19 cellular contexts compared by ENCODE assay signal in genomic region chr4:88752076-88752463, GRCh38. TPM values are rescaled to one million over a fixed set of nuclear protein-coding genes. Genes with fewer than 3 reads are reported as not detected.
A peak's percentile ranks its signal among the peaks of the same experiment; 100 is the strongest.
DNase-seq lines count a peak whose midpoint lies in the region; ATAC-seq and TF ChIP-seq lines count a peak whose summit lies in the region.
"Had no signal": no experiment of that assay in that cellular context is flagged by ENCODE, and none has a peak within 500 bp of the region (broad histone marks: within the 10 kb centered on the region; RNA-seq: fewer than 3 reads in every experiment).

No MANE protein-coding gene starts in this region.

- no peak overlapping the region for H4K5ac ChIP-seq in IMR-90 (ENCODE audit: low read depth, low read length)

- H3K36me3 ChIP-seq in IMR-90 (ENCODE audit: control insufficient read depth, insufficient read depth, low read length) = peaks cover 34% of the 10 kb centered on the region
- H3K36me3 ChIP-seq in right atrium auricular region = peaks cover 43% of the 10 kb centered on the region

- H3K27ac ChIP-seq in IMR-90 (ENCODE audit: insufficient read depth, low read length) (no peak overlapping the region), right atrium auricular region (no peak overlapping the region)
- H3K27ac ChIP-seq: C4-2B had no signal

- BruUV-seq in IMR-90 (replicated peaks; lab: Mats Ljungman, UMichigan) = no TSS peak

- no peak overlapping the region for H2BK15ac ChIP-seq in IMR-90 (ENCODE audit: low read depth, low read length)

- H2BK5ac ChIP-seq in IMR-90 (ENCODE audit: low read depth, low read length, poor library complexity, severe bottlenecking) = no peak overlapping the region

- H3K36me3 Mint-ChIP-seq in chondrocyte (ENCODE audit: low read depth) = peaks cover 20% of the 10 kb centered on the region
- H3K36me3 Mint-ChIP-seq in WTC11 = peaks cover 34% of the 10 kb centered on the region

- H3K23ac ChIP-seq in IMR-90 (ENCODE audit: low read depth, low read length) = no peak overlapping the region

- no peak for TF ChIP-seq RAD21 in IMR-90 (IDR thresholded peaks at IDR 0.05; ENCODE audit: low read length)

- H3K4me3 ChIP-seq in IMR-90 (ENCODE audit: insufficient read depth, low read depth, low read length) (no peak overlapping the region), right atrium auricular region (no peak overlapping the region)

- H3K79me1 ChIP-seq in IMR-90 (ENCODE audit: low read depth in 1 of 2, low read length in 2 of 2) = no peaks in the 10 kb centered on the region

- H3K56ac ChIP-seq in IMR-90 (ENCODE audit: extremely low read depth, insufficient read depth, low read length) = no peak overlapping the region

- no peak overlapping the region for H2AK9ac ChIP-seq in IMR-90 (replicated peaks; ENCODE audit: low read depth, low read length, poor library complexity)

- peaks cover 11% of the 10 kb centered on the region for H3K9me1 ChIP-seq in IMR-90 (ENCODE audit: insufficient read depth, low read length)

- peaks cover 5% of the 10 kb centered on the region for H3K4me1 ChIP-seq in IMR-90 (ENCODE audit: control insufficient read depth, insufficient read depth, low read length)
- H3K4me1 ChIP-seq in right atrium auricular region = no peaks in the 10 kb centered on the region

- H3K9me3 Mint-ChIP-seq in chondrocyte (ENCODE audit: low read depth) = no peaks in the 10 kb centered on the region
- no peaks in the 10 kb centered on the region for H3K9me3 Mint-ChIP-seq in WTC11

- peak overlapping the region; percentile 32; the same call in 1 of the 2 replicates for H2BK120ac ChIP-seq in IMR-90 (ENCODE audit: low read depth, low read length)

- no peak overlapping the region for H2AFZ ChIP-seq in IMR-90 (replicated peaks; ENCODE audit: low read length, poor library complexity)

- POLR2A ChIA-PET in IMR-90 (lab: Charles Lee; ENCODE audit: unreplicated experiment) = no interaction called here
- POLR2A ChIA-PET in WTC11 (lab: Charles Lee) = no interaction called here

- H3K27me3 ChIP-seq in IMR-90 (ENCODE audit: control insufficient read depth, insufficient read depth, low read length) (no peaks in the 10 kb centered on the region), right atrium auricular region (no peaks in the 10 kb centered on the region)

- no peak overlapping the region for H3K4me2 ChIP-seq in IMR-90 (ENCODE audit: low read depth, low read length)

- no peaks in the 10 kb centered on the region for H3K9me3 ChIP-seq in IMR-90 (ENCODE audit: control insufficient read depth, insufficient read depth, low read length)
- no peaks in the 10 kb centered on the region for H3K9me3 ChIP-seq in right atrium auricular region

- H3K14ac ChIP-seq in IMR-90 (replicated peaks; ENCODE audit: low read depth, low read length) = peak overlapping the region; percentile 17; the same call in 1 of the 2 replicates

- no peak overlapping the region for H4K91ac ChIP-seq in IMR-90 (ENCODE audit: insufficient read depth, low read depth, low read length)

- H4K20me1 ChIP-seq in IMR-90 (ENCODE audit: insufficient read depth, low read length) = no peaks in the 10 kb centered on the region

- H3K27ac Mint-ChIP-seq in chondrocyte (ENCODE audit: unreplicated experiment) = peak overlapping the region; percentile 78
- H3K27ac Mint-ChIP-seq in WTC11 = no peak overlapping the region

- dilution Hi-C loops in IMR-90 (cut with HindIII; ENCODE audit: low sequenced_read_pairs, unreplicated experiment) = no loop called here

- CTCF ChIA-PET in IMR-90 (lab: Yijun Ruan, JAX) (interaction anchor here (0.9 kb wide), 1 partner anchor 43 kb away, joined by 3 read pairs; no protein-coding TSS in a partner anchor), WTC11 (lab: Charles Lee) (interaction anchor here (1.2 kb wide), 1 partner anchor 13 kb away, joined by 5 read pairs; no protein-coding TSS in a partner anchor)

- H3K4me1 Mint-ChIP-seq in chondrocyte (ENCODE audit: low read depth) (peaks cover 44% of the 10 kb centered on the region), WTC11 (no peaks in the 10 kb centered on the region)

- H3K9ac ChIP-seq in IMR-90 (ENCODE audit: low read depth, low read length) = no peak overlapping the region

- H3K27me3 Mint-ChIP-seq in chondrocyte (ENCODE audit: low read depth) (no peaks in the 10 kb centered on the region), WTC11 (ENCODE audit: low read depth) (no peaks in the 10 kb centered on the region)

- no peak for TF ChIP-seq CTCF in IMR-90 (conservative IDR thresholded peaks at IDR 0.05; ENCODE audit: low read depth, low read length)
- TF ChIP-seq CTCF in chondrocyte (IDR thresholded peaks at IDR 0.05) = no peak
- no peak for TF ChIP-seq CTCF in WTC11 (IDR thresholded peaks at IDR 0.05)
- no peak for TF ChIP-seq CTCF in right atrium auricular region (IDR thresholded peaks at IDR 0.05)

- intact Hi-C loops in IMR-90 (cut with micrococcal nuclease) = no loop called here

- no peak overlapping the region; the same call in 1 of the 2 replicates for H2BK20ac ChIP-seq in IMR-90 (ENCODE audit: low read depth, low read length)

- in situ Hi-C loops in IMR-90 (cut with MboI; ENCODE audit: low sequenced_read_pairs) = no loop called here

- 0 out of 2 replicates have a peak overlapping the region, but pooled peaks have one; percentile 15 for H3K4ac ChIP-seq in IMR-90 (ENCODE audit: low read depth, low read length)

- DNase-seq in IMR-90 (no peak), chondrocyte (ENCODE audit: low spot score) (no peak), WTC11 (ENCODE audit: low spot score) (no peak), retina (no peak), right atrium auricular region (ENCODE audit: low spot score) (no peak), NCI-H187 treated with DMSO at 0.1 percent for 48 hours (lab: John Stamatoyannopoulos, UW) (no peak)
- DNase-seq: AML-193, DND-41, KBM-7, NCI-H1105 treated with DMSO at 0.1 percent for 48 hours, NCI-H1694, NCI-H510A treated with DMSO at 0.1 percent for 48 hours, NCI-H82, T-helper 2 cell had no signal

- TF ChIP-seq POLR2A in IMR-90 (IDR thresholded peaks at IDR 0.05; ENCODE audit: low read depth, low read length) = no peak

- no peak overlapping the region for H3K4me3 Mint-ChIP-seq in chondrocyte (ENCODE audit: unreplicated experiment)
- no peak overlapping the region for H3K4me3 Mint-ChIP-seq in WTC11

- WGBS in IMR-90 (ENCODE audit: extremely low coverage in 2 of 2, insufficient read length in 1 of 2), 2 experiments = no CpG with 5 or more reads among the region's 4 CpGs

- H2AK5ac ChIP-seq in IMR-90 (ENCODE audit: low read depth, low read length) = no peak overlapping the region

- peak; percentile 41 for ATAC-seq in GM19463 (IDR thresholded peaks at IDR 0.05; ENCODE audit: unreplicated experiment)
- no peak for ATAC-seq in IMR-90 (ENCODE audit: low read depth)
- no peak for ATAC-seq in WTC11
- ATAC-seq: Panc1, Right ventricle myocardium inferior had no signal

- H4K8ac ChIP-seq in IMR-90 (ENCODE audit: low read depth in 2 of 2, low read length in 2 of 2) = peak overlapping the region in 1 of 2 experiments; percentile 28; a peak in 1 of 4 replicates

- H3K18ac ChIP-seq in IMR-90 (ENCODE audit: low read depth, low read length) = no peak overlapping the region

TF ChIP-seq in IMR-90, 13 proteins besides CTCF, POLR2A, EP300 and RAD21:
- TF ChIP-seq SMC3 (IDR thresholded peaks at IDR 0.05; ENCODE audit: low read depth, low read length) (no peak), RFX5 (IDR thresholded peaks at IDR 0.05; ENCODE audit: low read depth, low read length) (no peak), CEBPB (IDR thresholded peaks at IDR 0.05; ENCODE audit: low read depth, low read length) (no peak)
TF ChIP-seq in IMR-90: peak in this region for 0.

TF ChIP-seq in WTC11, 78 proteins besides CTCF, POLR2A, EP300 and RAD21 (continues in another document):
- TF ChIP-seq ZNF317 (CRISPR knock-in tag; IDR thresholded peaks at IDR 0.05; ENCODE audit: borderline replicate concordance, low read depth) (no peak), HMGA2 (CRISPR knock-in tag; IDR thresholded peaks at IDR 0.05) (no peak), ZBTB43 (CRISPR knock-in tag; IDR thresholded peaks at IDR 0.05) (no peak), GTF2I (CRISPR knock-in tag; conservative IDR thresholded peaks at IDR 0.05) (no peak), CDX4 (CRISPR knock-in tag; IDR thresholded peaks at IDR 0.05; ENCODE audit: borderline replicate concordance) (no peak), ESRRA (CRISPR knock-in tag; IDR thresholded peaks at IDR 0.05; ENCODE audit: borderline replicate concordance) (no peak), E2F5 (CRISPR knock-in tag; IDR thresholded peaks at IDR 0.05) (no peak), NR3C1 (CRISPR knock-in tag; conservative IDR thresholded peaks at IDR 0.05; ENCODE audit: low read depth) (no peak), GRHL2 (CRISPR knock-in tag; IDR thresholded peaks at IDR 0.05; ENCODE audit: insufficient replicate concordance, severe bottlenecking) (no peak)

RNA-seq across cellular contexts. Expression of gene NAP1L5, which starts 54.4 kb away (rescaled TPM):
- total RNA-seq in IMR-90 (2012; rRNA removed) (3.9 and 5.6 TPM in 2 replicates), chondrocyte (5.1 to 9.1 TPM (median 5.8 TPM) in 3 replicates), WTC11 (2021) (3.1 to 3.4 TPM (median 3.3 TPM) in 3 replicates), right atrium auricular region (1 to 10 TPM; 5.2 to 6.6 TPM)
- 5.3 and 6.0 TPM in 2 replicates for polyA plus RNA-seq in IMR-90 (2012; rRNA removed)
- 2.1 and 2.9 TPM in 2 replicates for polyA plus RNA-seq in IMR-90 (2012; cell fraction: cytosol; rRNA removed)
- 0.71 and 2.5 TPM in 2 replicates for polyA plus RNA-seq in IMR-90 (2012; cell fraction: nucleus; rRNA removed; ENCODE audit: low replicate concordance)
- total RNA-seq: H4 had no signal
